ENCODE assay signal across 9 cellular contexts in the genomic region with DNA sequence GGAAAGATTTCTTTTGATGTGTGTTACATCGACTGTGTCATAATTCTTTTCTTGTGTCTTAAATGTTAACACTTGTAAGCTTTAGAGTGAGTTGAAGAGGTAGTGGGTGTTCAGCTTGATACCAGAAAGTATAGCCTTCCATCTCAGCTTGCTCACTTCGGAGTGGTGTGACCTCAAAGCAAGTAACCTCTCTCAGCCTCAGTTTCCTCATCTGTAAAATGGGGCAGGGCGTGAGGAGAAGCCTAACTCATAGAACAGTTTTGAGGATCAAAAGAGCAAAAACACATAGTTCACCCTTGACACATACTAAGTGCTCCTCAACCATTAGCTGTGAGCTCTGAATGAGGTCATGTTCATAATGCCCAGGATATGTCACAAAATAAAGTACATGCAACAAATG.
"Had no signal": no experiment of that assay in that cellular context is flagged by ENCODE, and none has a peak within 500 bp of the region (broad histone marks: within the 10 kb centered on the region; RNA-seq: fewer than 3 reads in every experiment).

No MANE protein-coding gene starts in this region.

- H3K36me3 ChIP-seq: HAP-1 had no signal

- H3K27ac Mint-ChIP-seq: HFFc6 had no signal

- ATAC-seq: HCT116 had no signal

- H2AFZ ChIP-seq: GM23248 had no signal

- H3K9ac ChIP-seq: GM23248 had no signal

- DNase-seq: GM23248, GOT3, H7, HFFc6, IMR-90, KBM-7 had no signal

- H3K4me3 ChIP-seq: GM23248, HAP-1 had no signal

- H3K27ac ChIP-seq: GM23248, HL-60 had no signal

- H3K4me3 Mint-ChIP-seq: HFFc6 had no signal

- H3K4me1 ChIP-seq: HAP-1 had no signal
